14 cellular contexts compared by ENCODE assay signal in genomic region chr6:141153563-141153962, GRCh38.
DNase-seq lines count a peak whose midpoint lies in the region; ATAC-seq and TF ChIP-seq lines count a peak whose summit lies in the region.
"Had no signal": no experiment of that assay in that cellular context is flagged by ENCODE, and none has a peak within 500 bp of the region (broad histone marks: within the 10 kb centered on the region; RNA-seq: fewer than 3 reads in every experiment).

No MANE protein-coding gene starts in this region.

- no peaks in the 10 kb centered on the region for H3K4me1 ChIP-seq in NT2/D1 (ENCODE audit: insufficient read depth, insufficient read length)

- H3K9ac ChIP-seq in NT2/D1 (ENCODE audit: insufficient read length, low read depth): no peak overlapping the region

- H3K4me3 ChIP-seq in NT2/D1 (ENCODE audit: insufficient read length, low read depth): no peak overlapping the region

- no peaks in the 10 kb centered on the region for H3K27me3 ChIP-seq in NT2/D1 (ENCODE audit: insufficient read depth, insufficient read length)
- H3K27me3 ChIP-seq: brain microvascular endothelial cell had no signal

- TF ChIP-seq POLR2A in GM18505 (IDR thresholded peaks at IDR 0.05; ENCODE audit: borderline replicate concordance, extremely low read depth, insufficient read depth, insufficient read length): no peak

- no peaks in the 10 kb centered on the region for H3K36me3 ChIP-seq in NT2/D1 (ENCODE audit: insufficient read depth, insufficient read length, low read length)
- H3K36me3 ChIP-seq: brain microvascular endothelial cell had no signal

- peak; percentile 77 for ATAC-seq in GM19351 (IDR thresholded peaks at IDR 0.05; ENCODE audit: unreplicated experiment)
- no peak for ATAC-seq in GM18505 (IDR thresholded peaks at IDR 0.05; ENCODE audit: unreplicated experiment)
- ATAC-seq: esophagus mucosa, HepG2 had no signal

- H3K9me3 ChIP-seq in NT2/D1 (ENCODE audit: insufficient read depth, low read length): peaks cover 20% of the 10 kb centered on the region

- DNase-seq in NCI-H146 (lab: John Stamatoyannopoulos, UW): peak; percentile 65
- DNase-seq in NCI-H146 treated with DMSO at 0.1 percent for 48 hours (lab: John Stamatoyannopoulos, UW; ENCODE audit: unreplicated experiment): no peak
- peak; percentile 40 for DNase-seq in NT2/D1 (ENCODE audit: low read depth, low spot score)
- peak; percentile 16 for DNase-seq in iPS-NIHi11 (ENCODE audit: low spot score)
- no peak for DNase-seq in GM19240 (ENCODE audit: insufficient read length, low spot score)
- no peak for DNase-seq in occipital lobe (lab: John Stamatoyannopoulos, UW)
- DNase-seq: brain microvascular endothelial cell, DND-41, NCI-H2171, nephron progenitor cell had no signal

Comparison
In these comparisons a context has a peak if more than half of its experiments do, and no peak if none do; other contexts are left out.
1. DNase-seq: peak in NCI-H146 (single experiment), NT2/D1 (single experiment) and iPS-NIHi11 (single experiment); none in NCI-H146 treated with DMSO at 0.1 percent for 48 hours (single experiment), GM19240 (single experiment) and occipital lobe (single experiment).